In the genomic region with DNA sequence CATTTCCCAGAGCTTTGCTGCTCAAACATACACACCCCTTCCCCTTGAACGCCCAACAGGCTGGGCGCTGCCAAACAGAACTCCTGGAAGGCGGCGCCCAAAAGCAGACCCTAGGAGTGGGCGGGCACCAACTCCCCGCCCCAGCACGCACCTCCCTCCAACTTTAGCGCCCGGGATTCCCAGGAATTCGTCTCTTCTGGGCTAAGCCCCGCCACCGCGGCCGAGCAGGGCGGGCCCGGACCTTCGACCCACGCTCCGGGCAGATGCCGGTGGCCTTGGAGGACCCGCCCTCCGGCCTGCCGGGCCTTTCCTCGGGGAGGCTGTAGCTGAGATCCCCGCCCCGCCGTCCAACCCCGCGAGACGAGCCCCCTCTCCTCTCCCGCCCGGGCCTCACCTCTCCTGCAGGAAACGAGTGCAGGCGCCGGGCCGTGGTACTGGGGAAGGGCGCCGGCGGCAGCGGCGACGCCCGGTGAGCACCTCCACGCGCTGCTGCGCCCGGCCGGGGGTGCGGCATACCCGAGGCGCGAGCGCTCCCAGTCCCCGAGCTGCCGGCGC, we compare ENCODE assay signal across 8 cellular contexts. TPM values are rescaled to one million over a fixed set of nuclear protein-coding genes. Genes with fewer than 3 reads are reported as not detected.
DNase-seq lines count a peak whose midpoint lies in the region; ATAC-seq, FAIRE-seq and TF ChIP-seq lines count a peak whose summit lies in the region.

No MANE protein-coding gene starts in this region.

- H3K27me3 Mint-ChIP-seq in Calu3 (ENCODE audit: unreplicated experiment) = no peaks in the 10 kb centered on the region
- H3K27me3 Mint-ChIP-seq in activated T-helper 2 cell treated with anti-CD3 and anti-CD28 coated beads, Interferon-gamma antibody, Interleukin-2, Interleukin-4, amounts not matched to agents 10 μg/mL and 5 μg/mL and 100 μg/mL, durations not matched to agents 14 hours and 24 hours and 36 hours (ENCODE audit: low read depth) = peaks cover 8% of the 10 kb centered on the region
- no peaks in the 10 kb centered on the region for H3K27me3 Mint-ChIP-seq in nephron (ENCODE audit: low read depth)

- H3K27ac Mint-ChIP-seq in Calu3 (ENCODE audit: unreplicated experiment) = no peak overlapping the region
- peak overlapping the region; percentile 42 for H3K27ac Mint-ChIP-seq in activated T-helper 2 cell treated with anti-CD3 and anti-CD28 coated beads, Interferon-gamma antibody, Interleukin-2, Interleukin-4, amounts not matched to agents 10 μg/mL and 5 μg/mL and 100 μg/mL, durations not matched to agents 14 hours and 24 hours and 36 hours
- peak overlapping the region; percentile 91 to 96 (median 95) for H3K27ac Mint-ChIP-seq in nephron

- H3K36me3 Mint-ChIP-seq in Calu3 (ENCODE audit: insufficient read depth, unreplicated experiment) = peaks cover 21% of the 10 kb centered on the region
- H3K36me3 Mint-ChIP-seq in activated T-helper 2 cell treated with anti-CD3 and anti-CD28 coated beads, Interferon-gamma antibody, Interleukin-2, Interleukin-4, amounts not matched to agents 10 μg/mL and 5 μg/mL and 100 μg/mL, durations not matched to agents 14 hours and 24 hours and 36 hours (ENCODE audit: low read depth) = peaks cover 26% of the 10 kb centered on the region
- H3K36me3 Mint-ChIP-seq in nephron (ENCODE audit: low read depth) = peaks cover 8% of the 10 kb centered on the region

- DNase-seq in Calu3 (peak; percentile 43), GM19239 (ENCODE audit: insufficient read length, low spot score) (peak; percentile 75), NCI-H510A treated with DMSO at 0.1 percent for 48 hours (lab: John Stamatoyannopoulos, UW) (peak; percentile 60), foreskin fibroblast (peak; percentile 52 to 79)
- DNase-seq in activated T-helper 2 cell treated with anti-CD3 and anti-CD28 coated beads, Interferon-gamma antibody, Interleukin-2, Interleukin-4, amounts not matched to agents 10 μg/mL and 5 μg/mL and 100 μg/mL, durations not matched to agents 14 hours and 24 hours and 36 hours (ENCODE audit: low spot score) = no peak
- no peak for DNase-seq in effector CD8-positive, alpha-beta T cell (lab: John Stamatoyannopoulos, UW)

- TF ChIP-seq CTCF in Calu3 (IDR thresholded peaks at IDR 0.05; ENCODE audit: unreplicated experiment) (no peak), foreskin fibroblast (IDR thresholded peaks at IDR 0.05; ENCODE audit: low read depth, low read length) (no peak), nephron (IDR thresholded peaks at IDR 0.05; ENCODE audit: unreplicated experiment in 3 of 3) (no peak)

- H3K4me3 Mint-ChIP-seq in Calu3 (ENCODE audit: low read depth, unreplicated experiment) (peak overlapping the region; percentile 84), nephron (peak overlapping the region; percentile 91 to 97 (median 96))
- H3K4me3 Mint-ChIP-seq in activated T-helper 2 cell treated with anti-CD3 and anti-CD28 coated beads, Interferon-gamma antibody, Interleukin-2, Interleukin-4, amounts not matched to agents 10 μg/mL and 5 μg/mL and 100 μg/mL, durations not matched to agents 14 hours and 24 hours and 36 hours (ENCODE audit: low read depth) = peak overlapping the region; percentile 90

- peak overlapping the region; percentile 53 to 78 for H3K4me3 ChIP-seq in foreskin fibroblast (ENCODE audit: low read depth in 1 of 2, low read length in 2 of 2)

- no TSS peak for BruUV-seq in Calu3 (replicated peaks; lab: Mats Ljungman, UMichigan)

- ATAC-seq in HG03342 (IDR thresholded peaks at IDR 0.05; ENCODE audit: unreplicated experiment) = peak; percentile 31

- FAIRE-seq in GM19239 (lab: Jason Lieb, UNC) = no peak

- H3K4me1 Mint-ChIP-seq in Calu3 (ENCODE audit: low read depth, unreplicated experiment) (peaks cover 18% of the 10 kb centered on the region), nephron (peaks cover 33% of the 10 kb centered on the region)
- peaks cover 36% of the 10 kb centered on the region for H3K4me1 Mint-ChIP-seq in activated T-helper 2 cell treated with anti-CD3 and anti-CD28 coated beads, Interferon-gamma antibody, Interleukin-2, Interleukin-4, amounts not matched to agents 10 μg/mL and 5 μg/mL and 100 μg/mL, durations not matched to agents 14 hours and 24 hours and 36 hours (ENCODE audit: low read depth)

- intact Hi-C loops in Calu3 (cut with micrococcal nuclease; ENCODE audit: unreplicated experiment) = no loop called here
- intact Hi-C loops in activated T-helper 2 cell treated with anti-CD3 and anti-CD28 coated beads, Interferon-gamma antibody, Interleukin-2, Interleukin-4, amounts not matched to agents 10 μg/mL and 5 μg/mL and 100 μg/mL, durations not matched to agents 14 hours and 24 hours and 36 hours (cut with micrococcal nuclease) = loop anchor here (1.0 to 10.0 kb wide), 5 partner anchors 19 to 301 kb away; partner anchors contain the start of genes CD83, RANBP9 and SIRT5

- H3K9me3 Mint-ChIP-seq in Calu3 (ENCODE audit: low read depth, unreplicated experiment) (no peaks in the 10 kb centered on the region), nephron (no peaks in the 10 kb centered on the region)
- no peaks in the 10 kb centered on the region for H3K9me3 Mint-ChIP-seq in activated T-helper 2 cell treated with anti-CD3 and anti-CD28 coated beads, Interferon-gamma antibody, Interleukin-2, Interleukin-4, amounts not matched to agents 10 μg/mL and 5 μg/mL and 100 μg/mL, durations not matched to agents 14 hours and 24 hours and 36 hours

- CTCF ChIA-PET in Calu3 (lab: Charles Lee) = interaction anchor here (0.6 kb wide), 1 partner anchor 17 kb away, joined by 9 read pairs; no protein-coding TSS in a partner anchor

RNA-seq across cellular contexts. Expression of gene MCUR1, which starts 0.7 kb away (rescaled TPM):
- total RNA-seq in Calu3 (2022) = 16.3 and 16.4 TPM in 2 replicates
- total RNA-seq in activated T-helper 2 cell treated with anti-CD3 and anti-CD28 coated beads, Interferon-gamma antibody, Interleukin-2, Interleukin-4, amounts not matched to agents 10 μg/mL and 5 μg/mL and 100 μg/mL, durations not matched to agents 14 hours and 24 hours and 36 hours = 39.8 and 41.4 TPM in 2 replicates

Comparison
In these comparisons a context has a peak if more than half of its experiments do, and no peak if none do; other contexts are left out.
1. DNase-seq: peak in Calu3 (single experiment), GM19239 (single experiment), NCI-H510A treated with DMSO at 0.1 percent for 48 hours (single experiment) and foreskin fibroblast (2 of 2); none in activated T-helper 2 cell treated with anti-CD3 and anti-CD28 coated beads, Interferon-gamma antibody, Interleukin-2, Interleukin-4, amounts not matched to agents 10 μg/mL and 5 μg/mL and 100 μg/mL, durations not matched to agents 14 hours and 24 hours and 36 hours (single experiment) and effector CD8-positive, alpha-beta T cell (single experiment).
2. Peak in every context shown above with its lines, with median percentiles within 50 percentile points of each other: H3K4me3 Mint-ChIP-seq.